8 cellular contexts compared by ENCODE assay signal in the genomic region with DNA sequence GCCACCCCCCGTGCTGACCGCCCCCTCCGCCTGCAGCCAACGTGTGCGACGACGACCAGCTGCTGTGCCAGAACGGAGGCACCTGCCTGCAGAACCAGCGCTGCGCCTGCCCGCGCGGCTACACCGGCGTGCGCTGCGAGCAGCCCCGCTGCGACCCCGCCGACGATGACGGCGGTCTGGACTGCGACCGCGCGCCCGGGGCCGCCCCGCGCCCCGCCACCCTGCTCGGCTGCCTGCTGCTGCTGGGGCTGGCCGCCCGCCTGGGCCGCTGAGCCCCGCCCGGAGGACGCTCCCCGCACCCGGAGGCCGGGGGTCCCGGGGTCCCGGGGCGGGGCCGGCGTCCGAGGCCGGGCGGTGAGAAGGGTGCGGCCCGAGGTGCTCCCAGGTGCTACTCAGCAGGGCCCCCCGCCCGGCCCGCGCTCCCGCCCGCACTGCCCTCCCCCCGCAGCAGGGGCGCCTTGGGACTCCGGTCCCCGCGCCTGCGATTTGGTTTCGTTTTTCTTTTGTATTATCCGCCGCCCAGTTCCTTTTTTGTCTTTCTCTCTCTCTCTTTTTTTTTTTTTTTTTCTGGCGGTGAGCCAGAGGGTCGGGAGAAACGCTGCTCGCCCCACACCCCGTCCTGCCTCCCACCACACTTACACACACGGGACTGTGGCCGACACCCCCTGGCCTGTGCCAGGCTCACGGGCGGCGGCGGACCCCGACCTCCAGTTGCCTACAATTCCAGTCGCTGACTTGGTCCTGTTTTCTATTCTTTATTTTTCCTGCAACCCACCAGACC.
DNase-seq lines count a peak whose midpoint lies in the region; ATAC-seq, FAIRE-seq and TF ChIP-seq lines count a peak whose summit lies in the region.

No MANE protein-coding gene starts in this region.

- no peaks in the 10 kb centered on the region for H4K20me1 ChIP-seq in PC-9 (ENCODE audit: insufficient read depth)

- no peak overlapping the region for H3K27ac ChIP-seq in PC-9

- H3K27me3 ChIP-seq in PC-9 (ENCODE audit: insufficient read depth, low read depth): peaks cover 32% of the 10 kb centered on the region

- FAIRE-seq in GM19239 (lab: Jason Lieb, UNC): no peak

- peak; percentile 6 for ATAC-seq in left colon

- no peaks in the 10 kb centered on the region for H3K9me2 ChIP-seq in PC-9 (ENCODE audit: insufficient read depth)

- H3K4me1 ChIP-seq in PC-9 (replicated peaks; ENCODE audit: insufficient read depth): no peaks in the 10 kb centered on the region

- peak overlapping the region; percentile 61 for H3K4me2 ChIP-seq in PC-9

- TF ChIP-seq CTCF in AG04449 (IDR thresholded peaks at IDR 0.05; ENCODE audit: insufficient read depth, low read length, missing control alignments) (no peak), PC-9 (conservative IDR thresholded peaks at IDR 0.05) (no peak), astrocyte of the cerebellum (IDR thresholded peaks at IDR 0.05; ENCODE audit: low read depth, low read length, missing control alignments) (no peak)

- CTCF ChIA-PET in AG04449 (lab: Yijun Ruan, JAX): interaction anchor here (0.6 to 9.9 kb wide), 4 partner anchors 10 to 483 kb away, joined by 3 to 333 read pairs (median 73); no protein-coding TSS in a partner anchor
- CTCF ChIA-PET in PC-9 (lab: Charles Lee): interaction anchor here (0.7 kb wide), 1 partner anchor 10 kb away, joined by 3 read pairs; no protein-coding TSS in a partner anchor

- no peaks in the 10 kb centered on the region for H3K36me3 ChIP-seq in PC-9 (ENCODE audit: low read depth)

- BruUV-seq in PC-9 (replicated peaks; lab: Mats Ljungman, UMichigan): no TSS peak

- H3F3A ChIP-seq in PC-9 (ENCODE audit: insufficient read depth, low read depth): no peaks in the 10 kb centered on the region

- POLR2A ChIA-PET in AG04449 (lab: Yijun Ruan, JAX): no interaction called here
- POLR2A ChIA-PET in PC-9 (lab: Charles Lee; ENCODE audit: unreplicated experiment): no interaction called here

- no peaks in the 10 kb centered on the region for H3K79me2 ChIP-seq in PC-9 (ENCODE audit: low read depth)

- DNase-seq in AG04449 (ENCODE audit: low read depth, low spot score): no peak
- DNase-seq in GM19239 (ENCODE audit: insufficient read length, low spot score): peak; percentile 61
- DNase-seq in PC-9: no peak
- no peak for DNase-seq in astrocyte of the cerebellum (ENCODE audit: low read depth)
- peak; percentile 52 to 59 for DNase-seq in left colon
- peak; percentile 26 for DNase-seq in stimulated activated CD8-positive, alpha-beta memory T cell treated with anti-CD3 and anti-CD28 coated beads, Interleukin-4, amount 100 ng/mL, for 24 hours (ENCODE audit: low read depth)
- DNase-seq in C1 segment of cervical spinal cord (lab: John Stamatoyannopoulos, UW): no peak
- DNase-seq in SK-N-DZ (ENCODE audit: low spot score): no peak

- intact Hi-C loops in PC-9 (cut with micrococcal nuclease; ENCODE audit: unreplicated experiment): no loop called here
- intact Hi-C loops in left colon (cut with DNase I, micrococcal nuclease): no loop called here

- in situ Hi-C loops in astrocyte of the cerebellum (cut with HindIII; ENCODE audit: low sequenced_read_pairs): no loop called here

- H2AFZ ChIP-seq in PC-9: no peak overlapping the region

- H3K4me3 ChIP-seq in AG04449 (ENCODE audit: low read depth, low read length) (peak overlapping the region; percentile 61), PC-9 (peak overlapping the region; percentile 26; the same call in 1 of the 2 replicates), astrocyte of the cerebellum (ENCODE audit: low read depth, low read length) (peak overlapping the region; percentile 42)

- H3K9me3 ChIP-seq in PC-9 (ENCODE audit: insufficient read depth, low read depth): no peaks in the 10 kb centered on the region

Comparison
In these comparisons a context has a peak if more than half of its experiments do, and no peak if none do; other contexts are left out.
1. DNase-seq: peak in GM19239 (single experiment), left colon (2 of 2) and stimulated activated CD8-positive, alpha-beta memory T cell treated with anti-CD3 and anti-CD28 coated beads, Interleukin-4, amount 100 ng/mL, for 24 hours (single experiment); none in AG04449 (single experiment), PC-9 (0 of 2), astrocyte of the cerebellum (single experiment), C1 segment of cervical spinal cord (0 of 14) and SK-N-DZ (single experiment).
2. Peak in every context shown above with its lines, with median percentiles within 50 percentile points of each other: H3K4me3 ChIP-seq.